In the genomic region with DNA sequence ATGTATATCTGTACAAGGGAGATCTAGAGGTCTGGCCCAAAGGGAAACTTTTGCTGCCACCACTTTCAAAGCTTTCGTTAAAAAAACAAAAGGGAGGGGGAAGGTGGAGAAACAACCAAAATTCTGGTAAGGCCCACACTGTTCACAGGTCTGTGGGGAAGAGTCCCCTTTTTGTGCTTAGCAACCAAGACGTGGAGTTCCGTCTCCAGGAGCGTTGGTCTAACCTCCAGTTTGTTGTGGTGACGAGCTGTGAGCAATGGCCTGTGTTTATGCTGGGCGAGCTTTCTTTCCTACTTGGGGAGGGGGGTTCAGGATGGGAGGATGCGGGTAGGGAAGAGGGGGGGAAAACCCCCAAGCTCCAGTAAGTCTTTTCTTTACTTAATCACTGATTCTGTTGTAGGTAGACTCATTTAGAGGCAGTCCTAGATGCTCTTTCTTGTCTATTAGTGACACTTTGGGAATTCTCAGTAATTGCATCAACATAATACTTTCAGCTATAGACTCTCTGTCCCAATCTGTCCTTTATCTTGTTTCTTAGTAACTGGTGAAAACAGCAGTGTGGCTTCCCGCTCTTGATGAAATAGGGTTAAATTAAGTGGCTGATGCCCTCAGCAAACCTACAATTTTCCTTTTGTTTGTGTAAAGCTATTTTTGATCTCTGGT, we compare ENCODE assay signal across 8 cellular contexts. TPM values are rescaled to one million over a fixed set of nuclear protein-coding genes. Genes with fewer than 3 reads are reported as not detected.
DNase-seq lines count a peak whose midpoint lies in the region; ATAC-seq and TF ChIP-seq lines count a peak whose summit lies in the region.

No MANE protein-coding gene starts in this region.

- H3K27ac Mint-ChIP-seq in T-helper 17 cell, result peak overlapping the region; percentile 99

- peaks cover 61% of the 10 kb centered on the region for H3K4me1 Mint-ChIP-seq in T-helper 17 cell

- in situ Hi-C loops in astrocyte of the cerebellum (cut with HindIII; ENCODE audit: low sequenced_read_pairs), result no loop called here

- DNase-seq in AML-193 (lab: John Stamatoyannopoulos, UW), result peak; percentile 71 to 74
- DNase-seq in T-helper 17 cell, result peak; percentile 44 to 79 (median 68)
- peak; percentile 40 for DNase-seq in astrocyte of the cerebellum (ENCODE audit: low read depth)
- peak; percentile 42 for DNase-seq in kidney epithelial cell (ENCODE audit: low read depth)
- DNase-seq in stimulated activated CD4-positive, alpha-beta T cell treated with anti-CD3 and anti-CD28 coated beads, Interleukin-4, amount 100 ng/mL, for 4 hours, result peak; percentile 27 to 57
- no peak for DNase-seq in retina

- peak overlapping the region; percentile 96 for H3K4me3 ChIP-seq in astrocyte of the cerebellum (ENCODE audit: low read depth, low read length)
- peak overlapping the region; percentile 75 for H3K4me3 ChIP-seq in kidney epithelial cell (ENCODE audit: low read depth, low read length)

- ATAC-seq in GM19351 (IDR thresholded peaks at IDR 0.05; ENCODE audit: unreplicated experiment) (peak; percentile 32), HG03460 (IDR thresholded peaks at IDR 0.05; ENCODE audit: unreplicated experiment) (peak; percentile 34), T-helper 17 cell (peak; percentile 64)

- no peaks in the 10 kb centered on the region for H3K36me3 ChIP-seq in kidney epithelial cell (ENCODE audit: control insufficient read depth, insufficient read depth, low read length)

- peaks cover 15% of the 10 kb centered on the region for H3K36me3 Mint-ChIP-seq in T-helper 17 cell (ENCODE audit: low read depth)

- no peak for TF ChIP-seq CTCF in astrocyte of the cerebellum (IDR thresholded peaks at IDR 0.05; ENCODE audit: low read depth, low read length, missing control alignments)
- no peak for TF ChIP-seq CTCF in kidney epithelial cell (IDR thresholded peaks at IDR 0.05; ENCODE audit: insufficient read depth, low read length, poor library complexity, severe bottlenecking)

- H3K4me3 Mint-ChIP-seq in T-helper 17 cell, result peak overlapping the region; percentile 98

- H3K27me3 Mint-ChIP-seq in T-helper 17 cell, result no peaks in the 10 kb centered on the region

- H3K27me3 ChIP-seq in kidney epithelial cell (ENCODE audit: control insufficient read depth, insufficient read depth, low read length), result no peaks in the 10 kb centered on the region

- no peaks in the 10 kb centered on the region for H3K9me3 ChIP-seq in T-helper 17 cell (ENCODE audit: control insufficient read depth, low read length, poor library complexity, severe bottlenecking)

RNA-seq across cellular contexts. Expression of a gene that starts 1.5 kb away (rescaled TPM):
- total RNA-seq in T-helper 17 cell (100 to 1,000 TPM; 228 to 253 TPM), kidney epithelial cell (25.6 and 26.4 TPM in 2 replicates)

RNA-seq across cellular contexts. Expression of a gene that starts 25.5 kb away (rescaled TPM):
- total RNA-seq in T-helper 17 cell (1 to 10 TPM; 5.4 to 7.0 TPM), kidney epithelial cell (6.7 and 7.5 TPM in 2 replicates)

RNA-seq across cellular contexts. Expression of a gene that starts 26.0 kb away (rescaled TPM):
- total RNA-seq in T-helper 17 cell (10 to 100 TPM; 52.1 to 56.1 TPM), kidney epithelial cell (9.2 and 9.7 TPM in 2 replicates)

RNA-seq across cellular contexts. Expression of a gene that starts 43.2 kb away (rescaled TPM):
- total RNA-seq in T-helper 17 cell (1 to 10 TPM; 1.4 to 1.5 TPM), kidney epithelial cell (under 0.01 and 0.04 TPM in 2 replicates)

RNA-seq across cellular contexts. Expression of a gene that starts 48.6 kb away (rescaled TPM):
- 1 to 10 TPM; 1.0 to 1.2 TPM for total RNA-seq in T-helper 17 cell
- total RNA-seq in kidney epithelial cell, result 0.17 and 1.4 TPM in 2 replicates
